23 cellular contexts compared by ENCODE assay signal in the genomic region with DNA sequence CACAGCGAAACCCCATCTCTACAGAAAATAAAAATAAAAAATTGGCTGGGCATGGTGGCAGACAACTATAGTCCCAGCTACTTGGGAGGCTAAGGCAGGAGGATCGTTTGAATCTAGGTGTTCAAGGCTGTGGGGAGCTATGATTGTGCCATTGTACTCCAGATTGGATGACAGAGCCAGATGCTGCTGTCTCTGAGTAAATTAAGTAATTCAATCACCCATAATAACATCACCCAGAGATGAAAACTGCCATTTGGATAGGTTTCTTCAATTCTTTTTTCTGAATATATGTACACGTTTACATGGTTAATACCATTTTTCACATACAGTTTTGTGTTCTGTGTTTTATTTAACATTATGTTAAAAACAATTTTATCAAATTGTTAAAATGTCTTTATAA.
"Had no signal": no experiment of that assay in that cellular context is flagged by ENCODE, and none has a peak within 500 bp of the region (broad histone marks: within the 10 kb centered on the region; RNA-seq: fewer than 3 reads in every experiment).

No MANE protein-coding gene starts in this region.

- H3K9me3 Mint-ChIP-seq: activated naive CD4-positive, alpha-beta T cell treated with anti-CD3 and anti-CD28 coated beads, Interleukin-2, amount 10 ng/mL, durations not matched to agents 7 days and 5 days; activated naive CD8-positive, alpha-beta T cell treated with anti-CD3 and anti-CD28 coated beads, Interleukin-2, amount 10 ng/mL, durations not matched to agents 7 days and 5 days; activated T-helper 1 cell treated with anti-CD3 and anti-CD28 coated beads, Interleukin-12 subunit alpha, Interleukin-12 subunit beta, Interleukin-2, Interleukin-4 antibody, amounts not matched to agents 30 ng/mL and 10 ng/mL and 1 ng/mL, durations not matched to agents 14 hours and 24 hours and 36 hours; brain; nephron progenitor cell had no signal

- DNase-seq: activated CD4-positive, alpha-beta T cell treated with anti-CD3 and anti-CD28 coated beads for 48 hours; activated CD4-positive, alpha-beta T cell treated with anti-CD3 and anti-CD28 coated beads, Interleukin-2, amount 50 U/mL, for 48 hours; activated CD8-positive, alpha-beta memory T cell treated with anti-CD3 and anti-CD28 coated beads for 24 hours; activated effector memory CD4-positive, alpha-beta T cell treated with anti-CD3 and anti-CD28 coated beads, Interleukin-2, amount 50 U/mL, for 16 hours; activated naive CD4-positive, alpha-beta T cell treated with anti-CD3 and anti-CD28 coated beads, Interleukin-2, amount 10 ng/mL, durations not matched to agents 7 days and 5 days; activated naive CD8-positive, alpha-beta T cell treated with anti-CD3 and anti-CD28 coated beads, Interleukin-2, amount 10 ng/mL, durations not matched to agents 7 days and 5 days; activated T-cell treated with anti-CD3 and anti-CD28 coated beads, Interleukin-2, amount 50 U/mL, for 1 hour; cerebellar nuclear complex; colonic mucosa; effector CD8-positive, alpha-beta T cell; islet precursor cell; left ventricle myocardium superior; nephron progenitor cell; right lobe of liver; stimulated activated CD4-positive, alpha-beta T cell treated with anti-CD3 and anti-CD28 coated beads, Interleukin-2, amount 100 ng/mL, for 48 hours; stimulated activated naive CD4-positive, alpha-beta T cell treated with Interleukin-2 at 50 U/mL for 16 hours had no signal

- H3K9me3 ChIP-seq: ascending aorta, colonic mucosa, neutrophil, right lobe of liver, tibial nerve had no signal

- H3K27ac ChIP-seq: ascending aorta, cardiac muscle cell, colonic mucosa, neutrophil, right lobe of liver, tibial nerve had no signal

- H3K36me3 Mint-ChIP-seq: activated naive CD4-positive, alpha-beta T cell treated with anti-CD3 and anti-CD28 coated beads, Interleukin-2, amount 10 ng/mL, durations not matched to agents 7 days and 5 days; activated naive CD8-positive, alpha-beta T cell treated with anti-CD3 and anti-CD28 coated beads, Interleukin-2, amount 10 ng/mL, durations not matched to agents 7 days and 5 days had no signal

- H3K4me1 Mint-ChIP-seq: activated naive CD8-positive, alpha-beta T cell treated with anti-CD3 and anti-CD28 coated beads, Interleukin-2, amount 10 ng/mL, durations not matched to agents 7 days and 5 days had no signal

- H3K4me3 Mint-ChIP-seq: activated naive CD4-positive, alpha-beta T cell treated with anti-CD3 and anti-CD28 coated beads, Interleukin-2, amount 10 ng/mL, durations not matched to agents 7 days and 5 days; activated naive CD8-positive, alpha-beta T cell treated with anti-CD3 and anti-CD28 coated beads, Interleukin-2, amount 10 ng/mL, durations not matched to agents 7 days and 5 days; activated T-helper 1 cell treated with anti-CD3 and anti-CD28 coated beads, Interleukin-12 subunit alpha, Interleukin-12 subunit beta, Interleukin-2, Interleukin-4 antibody, amounts not matched to agents 30 ng/mL and 10 ng/mL and 1 ng/mL, durations not matched to agents 14 hours and 24 hours and 36 hours had no signal

- H3K4me3 ChIP-seq: ascending aorta, cardiac muscle cell, colonic mucosa, right lobe of liver, tibial nerve had no signal

- H3K27me3 Mint-ChIP-seq: brain had no signal

- H3K4me1 ChIP-seq: ascending aorta, right lobe of liver had no signal

- H3K27ac Mint-ChIP-seq: activated naive CD4-positive, alpha-beta T cell treated with anti-CD3 and anti-CD28 coated beads, Interleukin-2, amount 10 ng/mL, durations not matched to agents 7 days and 5 days; activated naive CD8-positive, alpha-beta T cell treated with anti-CD3 and anti-CD28 coated beads, Interleukin-2, amount 10 ng/mL, durations not matched to agents 7 days and 5 days; activated T-helper 1 cell treated with anti-CD3 and anti-CD28 coated beads, Interleukin-12 subunit alpha, Interleukin-12 subunit beta, Interleukin-2, Interleukin-4 antibody, amounts not matched to agents 30 ng/mL and 10 ng/mL and 1 ng/mL, durations not matched to agents 14 hours and 24 hours and 36 hours; nephron progenitor cell had no signal

- H3K36me3 ChIP-seq: ascending aorta, cardiac muscle cell, colonic mucosa, neutrophil, right lobe of liver, tibial nerve had no signal

- ATAC-seq: activated CD4-positive, CD25-positive, alpha-beta regulatory T cell treated with anti-CD3 and anti-CD28 coated beads, Interleukin-2, amount 50 U/mL, for 24 hours; left ventricle myocardium superior; right lobe of liver had no signal

- H3K27me3 ChIP-seq: ascending aorta, colonic mucosa, right lobe of liver had no signal
